ENCODE assay signal across 2 cellular contexts in genomic region chr5:140664018-140664352, GRCh38.
TF ChIP-seq lines count a peak whose summit lies in the region.

No MANE protein-coding gene starts in this region.

TF ChIP-seq in SK-N-SH, 30 proteins besides CTCF, POLR2A, EP300 and RAD21 (continued from another document):
- TF ChIP-seq GABPA (IDR thresholded peaks at IDR 0.05; ENCODE audit: low read depth) (no peak), USF1 (IDR thresholded peaks at IDR 0.05; ENCODE audit: borderline replicate concordance, low read depth) (no peak), FOSL2 (IDR thresholded peaks at IDR 0.05; ENCODE audit: borderline replicate concordance, low read depth) (no peak), USF2 (IDR thresholded peaks at IDR 0.05; ENCODE audit: borderline replicate concordance, low read depth, low read length) (no peak), YY1 (IDR thresholded peaks at IDR 0.05; ENCODE audit: low read depth) (no peak), MAX (IDR thresholded peaks at IDR 0.05; ENCODE audit: low read depth) (no peak), SMC3 (IDR thresholded peaks at IDR 0.05; ENCODE audit: low read depth, low read length) (no peak), NRF1 (IDR thresholded peaks at IDR 0.05; ENCODE audit: low read depth, low read length) (no peak), MEF2A (IDR thresholded peaks at IDR 0.05; ENCODE audit: borderline replicate concordance, low read depth) (no peak), SIN3A (IDR thresholded peaks at IDR 0.05; ENCODE audit: borderline replicate concordance, low read depth, low read length) (no peak), TEAD4 (IDR thresholded peaks at IDR 0.05; ENCODE audit: borderline replicate concordance, insufficient read depth) (no peak), MXI1 (IDR thresholded peaks at IDR 0.05; ENCODE audit: low read depth, low read length) (no peak)

TF ChIP-seq in SK-N-SH treated with all-trans-retinoic acid at 6 μM for 48 hours, 23 proteins besides CTCF, POLR2A, EP300 and RAD21 (continued from another document):
- no peak for TF ChIP-seq CSRNP3 (CRISPR knock-in tag; IDR thresholded peaks at IDR 0.05)
- TF ChIP-seq ISL1 (CRISPR knock-in tag; IDR thresholded peaks at IDR 0.05) = no peak
- TF ChIP-seq CREB5 (CRISPR knock-in tag; IDR thresholded peaks at IDR 0.05; ENCODE audit: low read depth) = no peak
TF ChIP-seq in SK-N-SH treated with all-trans-retinoic acid at 6 μM for 48 hours: peak in this region for 0.
